25 cellular contexts compared by ENCODE assay signal in genomic region chr18:3874593-3874992, GRCh38.
DNase-seq lines count a peak whose midpoint lies in the region; ATAC-seq, FAIRE-seq and TF ChIP-seq lines count a peak whose summit lies in the region.
"Had no signal": no experiment of that assay in that cellular context is flagged by ENCODE, and none has a peak within 500 bp of the region (broad histone marks: within the 10 kb centered on the region; RNA-seq: fewer than 3 reads in every experiment).

No MANE protein-coding gene starts in this region.

- no peaks in the 10 kb centered on the region for H3K79me2 ChIP-seq in ACC112 (ENCODE audit: control insufficient read depth, insufficient read depth, low read length, unreplicated experiment)
- H3K79me2 ChIP-seq in astrocyte (ENCODE audit: insufficient read depth, low read length) = no peaks in the 10 kb centered on the region

- no CpG with 5 or more reads among the region's 3 CpGs for WGBS in IMR-90 (ENCODE audit: extremely low coverage in 2 of 2, insufficient read length in 1 of 2), 2 experiments

- H3K27me3 ChIP-seq in ACC112 (ENCODE audit: insufficient read depth, low read length) = no peaks in the 10 kb centered on the region
- H3K27me3 ChIP-seq in IMR-90 (ENCODE audit: control insufficient read depth, insufficient read depth, low read length) = peaks cover 6% of the 10 kb centered on the region
- H3K27me3 ChIP-seq in astrocyte (ENCODE audit: insufficient read depth, low read length) = no peaks in the 10 kb centered on the region
- H3K27me3 ChIP-seq: heart right ventricle, pancreas, transverse colon had no signal

- H3K27me3 Mint-ChIP-seq in astrocyte (ENCODE audit: low read depth, unreplicated experiment) = no peaks in the 10 kb centered on the region

- H3K4me3 ChIP-seq in ACC112 (ENCODE audit: low read depth, low read length) = peak overlapping the region; percentile 75
- H3K4me3 ChIP-seq in IMR-90 (ENCODE audit: insufficient read depth, low read depth, low read length) = no peak overlapping the region
- H3K4me3 ChIP-seq in astrocyte (ENCODE audit: insufficient read depth, low read depth, low read length) = no peak overlapping the region
- H3K4me3 ChIP-seq in kidney (ENCODE audit: low read length in 2 of 2) = peak overlapping the region; percentile 13 to 30
- H3K4me3 ChIP-seq: K562, pancreas, transverse colon had no signal

- no peak overlapping the region for H2BK5ac ChIP-seq in IMR-90 (ENCODE audit: low read depth, low read length, poor library complexity, severe bottlenecking)

- H2AFZ ChIP-seq in ACC112 (ENCODE audit: low read length, unreplicated experiment) (peak overlapping the region; percentile 9), IMR-90 (replicated peaks; ENCODE audit: low read length, poor library complexity) (no peak overlapping the region), astrocyte (ENCODE audit: low read depth, low read length) (no peak overlapping the region)

- H4K8ac ChIP-seq in IMR-90 (ENCODE audit: low read depth in 2 of 2, low read length in 2 of 2) = no peak overlapping the region

- DNase-seq in IMR-90 (no peak), astrocyte (ENCODE audit: low read depth) (no peak), kidney (no peak), Ammon's horn (ENCODE audit: low spot score) (no peak), SK-N-DZ (ENCODE audit: low spot score) (no peak), GM10266 (ENCODE audit: extremely low spot score) (no peak)
- DNase-seq in stimulated activated CD4-positive, alpha-beta T cell treated with anti-CD3 and anti-CD28 coated beads, Interleukin-4, amount 100 ng/mL, for 1 hour = no peak
- DNase-seq: activated CD4-positive, alpha-beta T cell treated with anti-CD3 and anti-CD28 coated beads, Interleukin-2, amount 50 U/mL, for 48 hours; activated CD8-positive, alpha-beta memory T cell treated with anti-CD3 and anti-CD28 coated beads, Interleukin-2, amount 50 U/mL, for 48 hours; heart right ventricle; immature natural killer cell; naive B cell; NCI-H1417 treated with DMSO at 0.1 percent for 48 hours; pancreas; right cardiac atrium; stimulated activated naive CD4-positive, alpha-beta T cell treated with Interleukin-2 at 50 U/mL for 16 hours; SW 1271; T1000; transverse colon had no signal

- no peaks in the 10 kb centered on the region for H3K4me1 ChIP-seq in ACC112 (ENCODE audit: control insufficient read depth, insufficient read depth, low read length, unreplicated experiment)
- 0 out of 2 replicates have a peak, but pooled peaks cover 2% of the 10 kb centered on the region for H3K4me1 ChIP-seq in IMR-90 (ENCODE audit: control insufficient read depth, insufficient read depth, low read length)
- H3K4me1 ChIP-seq in astrocyte (ENCODE audit: insufficient read depth, low read length) = no peaks in the 10 kb centered on the region
- H3K4me1 ChIP-seq in kidney (ENCODE audit: control insufficient read depth in 1 of 2, insufficient read depth in 1 of 2, low read depth in 1 of 2, low read length in 2 of 2) = no peaks in the 10 kb centered on the region
- H3K4me1 ChIP-seq: pancreas, transverse colon had no signal

- H4K5ac ChIP-seq in IMR-90 (ENCODE audit: low read depth, low read length) = no peak overlapping the region

- H2BK15ac ChIP-seq in IMR-90 (ENCODE audit: low read depth, low read length) = no peak overlapping the region

- H3K9me1 ChIP-seq in IMR-90 (ENCODE audit: insufficient read depth, low read length) = no peaks in the 10 kb centered on the region

- H3K9ac ChIP-seq in IMR-90 (ENCODE audit: low read depth, low read length) (no peak overlapping the region), astrocyte (ENCODE audit: low read length) (no peak overlapping the region), kidney (ENCODE audit: low read length in 2 of 2) (no peak overlapping the region)

- peaks cover 2% of the 10 kb centered on the region for H3K36me3 Mint-ChIP-seq in astrocyte (ENCODE audit: low read depth, unreplicated experiment)
- H3K36me3 Mint-ChIP-seq: activated naive CD4-positive, alpha-beta T cell treated with anti-CD3 and anti-CD28 coated beads, Interleukin-2, amount 50 U/mL, for 24 hours; immature natural killer cell; naive B cell had no signal

- no peak for ATAC-seq in IMR-90 (ENCODE audit: low read depth)
- ATAC-seq: activated T-helper 17 cell treated with anti-CD3 and anti-CD28 coated beads, Interleukin-2, amount 50 U/mL, for 72 hours; K562; left lobe of liver; pancreas; right cardiac atrium had no signal

- no peak for TF ChIP-seq CTCF in IMR-90 (conservative IDR thresholded peaks at IDR 0.05; ENCODE audit: low read depth, low read length)
- TF ChIP-seq CTCF in astrocyte (IDR thresholded peaks at IDR 0.05; ENCODE audit: insufficient read depth, low read depth, low read length) = no peak
- TF ChIP-seq CTCF in kidney (IDR thresholded peaks at IDR 0.05; ENCODE audit: borderline replicate concordance, extremely low read depth, insufficient read depth) = no peak
- no peak for TF ChIP-seq CTCF in GM10266 (IDR thresholded peaks at IDR 0.05; ENCODE audit: control insufficient read depth, insufficient read depth, low read depth, missing control alignments)

- no peak overlapping the region for H2AK9ac ChIP-seq in IMR-90 (replicated peaks; ENCODE audit: low read depth, low read length, poor library complexity)

- H3K36me3 ChIP-seq in ACC112 (ENCODE audit: insufficient read depth, low read length) (no peaks in the 10 kb centered on the region), IMR-90 (ENCODE audit: control insufficient read depth, insufficient read depth, low read length) (no peaks in the 10 kb centered on the region), astrocyte (ENCODE audit: insufficient read depth, low read length) (no peaks in the 10 kb centered on the region), kidney (ENCODE audit: control insufficient read depth in 1 of 2, insufficient read depth in 2 of 2, low read length in 2 of 2) (no peaks in the 10 kb centered on the region)
- H3K36me3 ChIP-seq: heart right ventricle, pancreas, transverse colon had no signal

- no peak overlapping the region for H3K27ac Mint-ChIP-seq in astrocyte (ENCODE audit: unreplicated experiment)
- H3K27ac Mint-ChIP-seq: activated naive CD4-positive, alpha-beta T cell treated with anti-CD3 and anti-CD28 coated beads, Interleukin-2, amount 50 U/mL, for 24 hours; activated T-helper 17 cell treated with anti-CD3 and anti-CD28 coated beads, Interleukin-2, amount 50 U/mL, for 72 hours; immature natural killer cell had no signal

- no peak overlapping the region for H3K56ac ChIP-seq in IMR-90 (ENCODE audit: extremely low read depth, insufficient read depth, low read length)

- H4K20me1 ChIP-seq in IMR-90 (ENCODE audit: insufficient read depth, low read length) = no peaks in the 10 kb centered on the region
- no peaks in the 10 kb centered on the region for H4K20me1 ChIP-seq in astrocyte (ENCODE audit: insufficient read depth, low read length)

- no peak overlapping the region for H2BK20ac ChIP-seq in IMR-90 (ENCODE audit: low read depth, low read length)

- no peak for FAIRE-seq in astrocyte (lab: Jason Lieb, UNC)
- no peak for FAIRE-seq in kidney (lab: Jason Lieb, UNC)
- FAIRE-seq: GM18507, K562, pancreas had no signal

- H3K79me1 ChIP-seq in IMR-90 (ENCODE audit: low read depth in 1 of 2, low read length in 2 of 2) = no peaks in the 10 kb centered on the region

- H3K18ac ChIP-seq in IMR-90 (ENCODE audit: low read depth, low read length) = no peak overlapping the region

- no peak for TF ChIP-seq POLR2A in IMR-90 (IDR thresholded peaks at IDR 0.05; ENCODE audit: low read depth, low read length)

- no peak overlapping the region for H3K4ac ChIP-seq in IMR-90 (ENCODE audit: low read depth, low read length)

- no peak overlapping the region for H2BK120ac ChIP-seq in IMR-90 (ENCODE audit: low read depth, low read length)

- BruUV-seq in IMR-90 (replicated peaks; lab: Mats Ljungman, UMichigan) = no TSS peak

- H3K14ac ChIP-seq in IMR-90 (replicated peaks; ENCODE audit: low read depth, low read length) = no peak overlapping the region

- no peak overlapping the region for H2AK5ac ChIP-seq in IMR-90 (ENCODE audit: low read depth, low read length)

- H4K91ac ChIP-seq in IMR-90 (ENCODE audit: insufficient read depth, low read depth, low read length) = no peak overlapping the region

- H3K4me1 Mint-ChIP-seq in astrocyte (ENCODE audit: low read depth, unreplicated experiment) = peaks cover 8% of the 10 kb centered on the region
- H3K4me1 Mint-ChIP-seq: activated naive CD4-positive, alpha-beta T cell treated with anti-CD3 and anti-CD28 coated beads, Interleukin-2, amount 50 U/mL, for 24 hours; activated T-helper 17 cell treated with anti-CD3 and anti-CD28 coated beads, Interleukin-2, amount 50 U/mL, for 72 hours; immature natural killer cell; naive B cell had no signal

- peak overlapping the region; percentile 63 for H3K4me2 ChIP-seq in IMR-90 (ENCODE audit: low read depth, low read length)
- peak overlapping the region; percentile 73 for H3K4me2 ChIP-seq in astrocyte (ENCODE audit: low read length)

- H3K4me3 Mint-ChIP-seq in astrocyte (ENCODE audit: unreplicated experiment) = no peak overlapping the region
- H3K4me3 Mint-ChIP-seq: activated naive CD4-positive, alpha-beta T cell treated with anti-CD3 and anti-CD28 coated beads, Interleukin-2, amount 50 U/mL, for 24 hours; activated T-helper 17 cell treated with anti-CD3 and anti-CD28 coated beads, Interleukin-2, amount 50 U/mL, for 72 hours; immature natural killer cell; naive B cell had no signal

- in situ Hi-C loops in IMR-90 (cut with MboI; ENCODE audit: low sequenced_read_pairs) = loop anchor here (5.0 kb wide), 1 partner anchor 97 kb away; no protein-coding TSS in a partner anchor

- dilution Hi-C loops in IMR-90 (cut with HindIII; ENCODE audit: low sequenced_read_pairs, unreplicated experiment) = no loop called here

- CTCF ChIA-PET in IMR-90 (lab: Yijun Ruan, JAX) = interaction anchor here (1.3 to 1.4 kb wide), 2 partner anchors 104 to 120 kb away, joined by 3 to 4 read pairs; no protein-coding TSS in a partner anchor

- intact Hi-C loops in IMR-90 (cut with micrococcal nuclease) = loop anchor here (5.0 kb wide), 4 partner anchors 193 to 592 kb away; partner anchors contain the start of gene TGIF1
- intact Hi-C loops in kidney (cut with DNase I) = no loop called here

- H3K9me3 Mint-ChIP-seq in astrocyte (ENCODE audit: unreplicated experiment) = no peaks in the 10 kb centered on the region
- H3K9me3 Mint-ChIP-seq: activated naive CD4-positive, alpha-beta T cell treated with anti-CD3 and anti-CD28 coated beads, Interleukin-2, amount 50 U/mL, for 24 hours; activated T-helper 17 cell treated with anti-CD3 and anti-CD28 coated beads, Interleukin-2, amount 50 U/mL, for 72 hours; immature natural killer cell; naive B cell had no signal

- TF ChIP-seq RAD21 in IMR-90 (IDR thresholded peaks at IDR 0.05; ENCODE audit: low read length) = no peak

- H3K9me3 ChIP-seq in IMR-90 (ENCODE audit: control insufficient read depth, insufficient read depth, low read length) (no peaks in the 10 kb centered on the region), astrocyte (ENCODE audit: insufficient read depth, low read depth, low read length) (no peaks in the 10 kb centered on the region), kidney (ENCODE audit: control insufficient read depth in 1 of 2, low read length in 2 of 2) (no peaks in the 10 kb centered on the region)
- H3K9me3 ChIP-seq: heart right ventricle, pancreas, transverse colon had no signal

- H3K27ac ChIP-seq in ACC112 (ENCODE audit: low read depth, low read length) (no peak overlapping the region), IMR-90 (ENCODE audit: insufficient read depth, low read length) (no peak overlapping the region), astrocyte (ENCODE audit: low read depth, low read length) (no peak overlapping the region), kidney (ENCODE audit: low read depth in 2 of 2, low read length in 2 of 2) (no peak overlapping the region)
- H3K27ac ChIP-seq: pancreas, transverse colon had no signal

- H3K23ac ChIP-seq in IMR-90 (ENCODE audit: low read depth, low read length) = no peak overlapping the region

- POLR2A ChIA-PET in IMR-90 (lab: Charles Lee; ENCODE audit: unreplicated experiment) = no interaction called here

Comparison
In these comparisons a context has a peak if more than half of its experiments do, and no peak if none do; other contexts are left out.
1. H3K4me3 ChIP-seq: peak in ACC112 (single experiment) and kidney (2 of 2); none in IMR-90 (single experiment) and astrocyte (single experiment).